13 cellular contexts compared by ENCODE assay signal in genomic region chr17:77924757-77925336, GRCh38. TPM values are rescaled to one million over a fixed set of nuclear protein-coding genes. Genes with fewer than 3 reads are reported as not detected.
DNase-seq lines count a peak whose midpoint lies in the region; ATAC-seq and TF ChIP-seq lines count a peak whose summit lies in the region.
"Had no signal": no experiment of that assay in that cellular context is flagged by ENCODE, and none has a peak within 500 bp of the region (broad histone marks: within the 10 kb centered on the region; RNA-seq: fewer than 3 reads in every experiment).

No MANE protein-coding gene starts in this region.

- H3K27me3 ChIP-seq in NT2/D1 (ENCODE audit: insufficient read depth, insufficient read length): no peaks in the 10 kb centered on the region
- H3K27me3 ChIP-seq: BLaER1 had no signal

- H3K9me3 ChIP-seq in NT2/D1 (ENCODE audit: insufficient read depth, low read length): peaks cover 8% of the 10 kb centered on the region; the same call in 1 of the 2 replicates
- H3K9me3 ChIP-seq: BLaER1, SK-N-SH had no signal

- no peak overlapping the region for H3K4me3 ChIP-seq in NT2/D1 (ENCODE audit: insufficient read length, low read depth)
- no peak overlapping the region for H3K4me3 ChIP-seq in fibroblast of villous mesenchyme (ENCODE audit: low read depth, low read length)
- H3K4me3 ChIP-seq: BLaER1, skin epidermis had no signal

- ATAC-seq in GM18861 (IDR thresholded peaks at IDR 0.05; ENCODE audit: unreplicated experiment) (no peak), GM18517 (IDR thresholded peaks at IDR 0.05; ENCODE audit: unreplicated experiment) (no peak)
- ATAC-seq: stimulated activated effector memory CD8-positive, alpha-beta T cell treated with anti-CD3 and anti-CD28 coated beads, Interleukin-12 subunit alpha, Interleukin-12 subunit beta, amount 100 ng/mL, for 72 hours had no signal

- DNase-seq in Ammon's horn (ENCODE audit: low spot score) (peak; percentile 74), NT2/D1 (ENCODE audit: low read depth, low spot score) (peak; percentile 70), fibroblast of villous mesenchyme (ENCODE audit: low read depth) (peak; percentile 14), myocyte (ENCODE audit: low read depth) (peak; percentile 56)
- DNase-seq in activated CD4-positive, alpha-beta T cell treated with anti-CD3 and anti-CD28 coated beads, Interleukin-2, amount 50 U/mL, for 1 hour: no peak
- no peak for DNase-seq in activated CD4-positive, alpha-beta T cell treated with anti-CD3 and anti-CD28 coated beads, Interleukin-2, amount 50 U/mL, for 48 hours
- DNase-seq: MM.1S, SK-N-SH had no signal

- no peak for TF ChIP-seq CTCF in fibroblast of villous mesenchyme (IDR thresholded peaks at IDR 0.05; ENCODE audit: insufficient read depth, low read depth, low read length)

- H3K4me1 ChIP-seq in NT2/D1 (ENCODE audit: insufficient read depth, insufficient read length): peaks cover 29% of the 10 kb centered on the region

- no peaks in the 10 kb centered on the region for H3K36me3 ChIP-seq in NT2/D1 (ENCODE audit: insufficient read depth, insufficient read length, low read length)
- H3K36me3 ChIP-seq: BLaER1 had no signal

- H3K9ac ChIP-seq in NT2/D1 (ENCODE audit: insufficient read length, low read depth): no peak overlapping the region
- H3K9ac ChIP-seq: BLaER1, SK-N-SH had no signal

RNA-seq across cellular contexts. Expression of gene TNRC6C, which starts 33.7 kb away (rescaled TPM):
- total RNA-seq in fibroblast of villous mesenchyme: 4.3 and 6.8 TPM in 2 replicates
- total RNA-seq in myocyte: 3.2 and 5.6 TPM in 2 replicates
- 3.4 TPM for polyA plus RNA-seq in myocyte (2012)

Comparison
In these comparisons a context has a peak if more than half of its experiments do, and no peak if none do; other contexts are left out.
1. DNase-seq: peak in Ammon's horn (single experiment), NT2/D1 (single experiment), fibroblast of villous mesenchyme (single experiment) and myocyte (single experiment); none in activated CD4-positive, alpha-beta T cell treated with anti-CD3 and anti-CD28 coated beads, Interleukin-2, amount 50 U/mL, for 1 hour (single experiment) and activated CD4-positive, alpha-beta T cell treated with anti-CD3 and anti-CD28 coated beads, Interleukin-2, amount 50 U/mL, for 48 hours (0 of 2).